8 cellular contexts compared by ENCODE assay signal in the genomic region with DNA sequence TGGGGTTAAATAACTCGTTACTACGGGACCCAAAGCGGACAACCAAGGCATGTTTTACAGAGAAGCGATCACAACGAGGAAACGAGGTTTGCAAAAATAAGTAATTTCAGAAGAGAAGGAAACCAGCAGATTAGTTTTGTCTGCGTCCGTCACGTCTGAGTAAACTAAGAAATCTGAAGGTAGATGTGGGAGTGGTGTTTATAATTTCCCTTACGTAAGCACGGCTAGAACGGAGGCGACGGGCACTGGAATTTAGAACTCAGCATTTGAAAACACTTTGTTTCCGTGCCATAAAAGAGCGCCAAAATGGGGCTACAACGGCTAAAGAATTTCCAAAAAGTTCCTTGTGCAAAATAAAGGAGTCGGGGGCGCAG. TPM values are rescaled to one million over a fixed set of nuclear protein-coding genes. Genes with fewer than 3 reads are reported as not detected.
DNase-seq lines count a peak whose midpoint lies in the region; ATAC-seq and TF ChIP-seq lines count a peak whose summit lies in the region.

No MANE protein-coding gene starts in this region.

- H3K36me3 ChIP-seq in DOHH2 (ENCODE audit: control insufficient read depth, low read length) = peaks cover 48% of the 10 kb centered on the region
- peaks cover 30% of the 10 kb centered on the region for H3K36me3 ChIP-seq in WERI-Rb-1
- no peaks in the 10 kb centered on the region for H3K36me3 ChIP-seq in mucosa of stomach (ENCODE audit: control insufficient read depth, insufficient read depth, low read length)
- no peaks in the 10 kb centered on the region for H3K36me3 ChIP-seq in thoracic aorta

- H3K4me3 ChIP-seq in DOHH2 (ENCODE audit: low read length) (peak overlapping the region; percentile 91), WERI-Rb-1 (ENCODE audit: low read depth, low read length) (peak overlapping the region; percentile 94), mucosa of stomach (ENCODE audit: low read length) (peak overlapping the region; percentile 62), thoracic aorta (peak overlapping the region; percentile 91)

- peak overlapping the region; percentile 80 for H3K27ac ChIP-seq in DOHH2 (ENCODE audit: low read depth, low read length)
- peak overlapping the region; percentile 88 for H3K27ac ChIP-seq in WERI-Rb-1
- peak overlapping the region; percentile 55 to 67 for H3K27ac ChIP-seq in thoracic aorta

- peaks cover 28% of the 10 kb centered on the region for H3K4me1 ChIP-seq in DOHH2 (ENCODE audit: control insufficient read depth, low read length)
- peaks cover 5% of the 10 kb centered on the region for H3K4me1 ChIP-seq in mucosa of stomach (ENCODE audit: control insufficient read depth, insufficient read depth, low read length)
- H3K4me1 ChIP-seq in thoracic aorta (ENCODE audit: control insufficient read depth in 1 of 2, low read depth in 2 of 2) = peaks cover 4 to 24% of the 10 kb centered on the region in 2 donors

- H3F3A ChIP-seq in DOHH2 (ENCODE audit: control insufficient read depth, insufficient read depth) = peaks cover 4% of the 10 kb centered on the region; the same call in 1 of the 2 replicates

- ATAC-seq in HG03521 (IDR thresholded peaks at IDR 0.05; ENCODE audit: unreplicated experiment) (peak; percentile 3), thoracic aorta (ENCODE audit: insufficient number of reproducible peaks, low FRiP score, low read depth) (no peak)

- H3K9me2 ChIP-seq in DOHH2 (replicated peaks; ENCODE audit: control insufficient read depth, low read length) = no peaks in the 10 kb centered on the region

- no peaks in the 10 kb centered on the region for H3K27me3 ChIP-seq in DOHH2 (ENCODE audit: control insufficient read depth, low read length)
- no peaks in the 10 kb centered on the region for H3K27me3 ChIP-seq in WERI-Rb-1 (ENCODE audit: insufficient read depth, low read depth, severe bottlenecking)
- no peaks in the 10 kb centered on the region for H3K27me3 ChIP-seq in mucosa of stomach (ENCODE audit: control insufficient read depth, insufficient read depth, low read length)
- no peaks in the 10 kb centered on the region for H3K27me3 ChIP-seq in thoracic aorta (replicated peaks; ENCODE audit: insufficient read depth)

- H3K79me2 ChIP-seq in DOHH2 (ENCODE audit: control insufficient read depth, low read length) = peaks cover 48% of the 10 kb centered on the region

- TF ChIP-seq CTCF in DOHH2 (IDR thresholded peaks at IDR 0.05; ENCODE audit: low read depth, low read length, poor library complexity, severe bottlenecking) (no peak), WERI-Rb-1 (IDR thresholded peaks at IDR 0.05; ENCODE audit: low read depth, low read length) (no peak), thoracic aorta (IDR thresholded peaks at IDR 0.05) (no peak)

- DNase-seq in WERI-Rb-1 = no peak
- peak; percentile 51 for DNase-seq in effector CD4-positive, alpha-beta T cell
- DNase-seq in thoracic aorta (ENCODE audit: low spot score) = no peak
- DNase-seq in HK-2 (ENCODE audit: unreplicated experiment) = no peak
- DNase-seq in NCI-H187 treated with DMSO at 0.1 percent for 48 hours (lab: John Stamatoyannopoulos, UW) = no peak

- H4K20me1 ChIP-seq in DOHH2 (ENCODE audit: control insufficient read depth, insufficient read depth, low read depth, low read length) = no peaks in the 10 kb centered on the region

- peak overlapping the region; percentile 96 for H3K4me2 ChIP-seq in DOHH2 (ENCODE audit: low read length)

- H3K9me3 ChIP-seq in DOHH2 (ENCODE audit: control insufficient read depth, insufficient read depth, low read length) = no peaks in the 10 kb centered on the region
- no peaks in the 10 kb centered on the region for H3K9me3 ChIP-seq in WERI-Rb-1 (ENCODE audit: severe bottlenecking)
- H3K9me3 ChIP-seq in mucosa of stomach (ENCODE audit: control insufficient read depth, low read length) = no peaks in the 10 kb centered on the region
- H3K9me3 ChIP-seq in thoracic aorta = no peaks in the 10 kb centered on the region

- peak overlapping the region; percentile 74 for H3K9ac ChIP-seq in mucosa of stomach (ENCODE audit: low read length)

RNA-seq across cellular contexts. Expression of gene UMAD1, which starts 0.7 kb away (rescaled TPM):
- total RNA-seq in thoracic aorta = 10 to 100 TPM; 12.9 to 23.9 TPM
